Comparison of ENCODE assay signal across 18 cellular contexts in the genomic region with DNA sequence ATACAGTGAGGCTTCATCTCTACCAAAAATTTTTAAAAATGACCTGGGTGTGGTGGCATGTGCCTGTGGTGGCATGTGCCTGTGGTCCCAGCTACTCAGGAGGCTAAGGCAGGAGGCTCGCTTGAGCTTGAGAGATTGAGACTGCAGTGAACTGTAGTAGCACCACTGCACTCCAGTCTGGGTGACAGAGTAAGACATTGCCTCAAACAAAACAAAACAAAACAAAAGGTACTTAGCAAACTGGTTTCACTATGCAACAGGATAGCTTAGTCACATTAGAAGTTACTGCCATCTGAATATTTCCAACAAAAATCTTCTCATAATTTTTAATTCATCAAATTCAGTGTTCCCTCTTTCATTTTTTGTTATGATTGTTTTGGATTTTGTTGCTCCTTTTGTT.
DNase-seq lines count a peak whose midpoint lies in the region; ATAC-seq and TF ChIP-seq lines count a peak whose summit lies in the region.
"Had no signal": no experiment of that assay in that cellular context is flagged by ENCODE, and none has a peak within 500 bp of the region (broad histone marks: within the 10 kb centered on the region; RNA-seq: fewer than 3 reads in every experiment).

No MANE protein-coding gene starts in this region.

- DNase-seq in DMS53 (lab: John Stamatoyannopoulos, UW) (peak; percentile 17), DMS53 treated with DMSO at 0.1 percent for 48 hours (lab: John Stamatoyannopoulos, UW; ENCODE audit: unreplicated experiment) (no peak), body of pancreas (no peak), AG08395 (ENCODE audit: low spot score) (no peak)
- no peak for DNase-seq in stimulated activated effector memory CD8-positive, alpha-beta T cell treated with anti-CD3 and anti-CD28 coated beads, Interleukin-12 subunit alpha, Interleukin-12 subunit beta, amount 100 ng/mL, for 72 hours (ENCODE audit: low spot score in 2 of 2)
- DNase-seq: CD8-positive, alpha-beta memory T cell; COR-L47; DMS 273 treated with DMSO at 0.1 percent for 48 hours; DMS79; GDM1; H9; KG1 had no signal

- intact Hi-C loops in body of pancreas (cut with DNase I): no loop called here

- no peak overlapping the region for H3K4me3 Mint-ChIP-seq in stimulated activated effector memory CD8-positive, alpha-beta T cell treated with anti-CD3 and anti-CD28 coated beads, Interleukin-12 subunit alpha, Interleukin-12 subunit beta, amount 100 ng/mL, for 72 hours
- H3K4me3 Mint-ChIP-seq: B cell; CD8-positive, alpha-beta memory T cell; H9 had no signal

- H3K4me1 Mint-ChIP-seq in stimulated activated effector memory CD8-positive, alpha-beta T cell treated with anti-CD3 and anti-CD28 coated beads, Interleukin-12 subunit alpha, Interleukin-12 subunit beta, amount 100 ng/mL, for 72 hours: no peaks in the 10 kb centered on the region
- H3K4me1 Mint-ChIP-seq: CD8-positive, alpha-beta memory T cell; H9 had no signal

- peaks cover 3% of the 10 kb centered on the region for H3K9me3 Mint-ChIP-seq in stimulated activated effector memory CD8-positive, alpha-beta T cell treated with anti-CD3 and anti-CD28 coated beads, Interleukin-12 subunit alpha, Interleukin-12 subunit beta, amount 100 ng/mL, for 72 hours

- TF ChIP-seq CTCF in body of pancreas (IDR thresholded peaks at IDR 0.05): no peak

- TF ChIP-seq POLR2A in body of pancreas (IDR thresholded peaks at IDR 0.05): peak in 1 of 3 donors; percentile 4

- no peak overlapping the region for H3K27ac Mint-ChIP-seq in stimulated activated effector memory CD8-positive, alpha-beta T cell treated with anti-CD3 and anti-CD28 coated beads, Interleukin-12 subunit alpha, Interleukin-12 subunit beta, amount 100 ng/mL, for 72 hours
- H3K27ac Mint-ChIP-seq: B cell; CD8-positive, alpha-beta memory T cell; H9 had no signal

- H3K36me3 ChIP-seq in body of pancreas (replicated peaks in 1 of 2; ENCODE audit: insufficient read depth in 1 of 2, low read depth in 2 of 2): no peaks in the 10 kb centered on the region
- H3K36me3 ChIP-seq: BLaER1 treated with 17β-estradiol and CSF1 and Interleukin-3, amounts not matched to agents 10 nM and 100 nM had no signal

- ATAC-seq in body of pancreas (no peak), esophagus mucosa (peak; percentile 79), HG02763 (IDR thresholded peaks at IDR 0.05; ENCODE audit: unreplicated experiment) (no peak)
- no peak for ATAC-seq in stimulated activated effector memory CD8-positive, alpha-beta T cell treated with anti-CD3 and anti-CD28 coated beads, Interleukin-12 subunit alpha, Interleukin-12 subunit beta, amount 100 ng/mL, for 72 hours
- ATAC-seq: A549 had no signal

- no peak overlapping the region for H3K4me3 ChIP-seq in body of pancreas
- H3K4me3 ChIP-seq: A549; BLaER1 treated with 17β-estradiol and CSF1 and Interleukin-3, amounts not matched to agents 10 nM and 100 nM had no signal

- H3K9me3 ChIP-seq in body of pancreas: no peaks in the 10 kb centered on the region

- no peaks in the 10 kb centered on the region for H3K36me3 Mint-ChIP-seq in stimulated activated effector memory CD8-positive, alpha-beta T cell treated with anti-CD3 and anti-CD28 coated beads, Interleukin-12 subunit alpha, Interleukin-12 subunit beta, amount 100 ng/mL, for 72 hours
- H3K36me3 Mint-ChIP-seq: CD8-positive, alpha-beta memory T cell had no signal

- 100% methylated on average over 1 of the region's 1 CpG for WGBS in body of pancreas, 2 donors

- H3K4me1 ChIP-seq in body of pancreas: peaks cover 92% of the 10 kb centered on the region

- H3K27ac ChIP-seq in body of pancreas: peak overlapping the region; percentile 72 to 86 (median 77)
- H3K27ac ChIP-seq: 22Rv1; A549; BLaER1 treated with 17β-estradiol and CSF1 and Interleukin-3, amounts not matched to agents 10 nM and 100 nM had no signal

- no peaks in the 10 kb centered on the region for H3K27me3 ChIP-seq in body of pancreas
- H3K27me3 ChIP-seq: BLaER1 treated with 17β-estradiol and CSF1 and Interleukin-3, amounts not matched to agents 10 nM and 100 nM had no signal
